In genomic region chr7:28705350-28705749, GRCh38 we compare ENCODE assay signal across 16 cellular contexts.
DNase-seq lines count a peak whose midpoint lies in the region; ATAC-seq and TF ChIP-seq lines count a peak whose summit lies in the region.
"Had no signal": no experiment of that assay in that cellular context is flagged by ENCODE, and none has a peak within 500 bp of the region (broad histone marks: within the 10 kb centered on the region; RNA-seq: fewer than 3 reads in every experiment).

No MANE protein-coding gene starts in this region.

- DNase-seq in GM13977 (ENCODE audit: low spot score): peak; percentile 45
- no peak for DNase-seq in ovary
- no peak for DNase-seq in NOMO-1 treated with DMSO at 0.1 percent for 48 hours (lab: John Stamatoyannopoulos, UW; ENCODE audit: unreplicated experiment)
- no peak for DNase-seq in omental fat pad (ENCODE audit: low spot score)
- DNase-seq in NCI-H226: no peak
- DNase-seq: amygdala; effector memory CD8-positive, alpha-beta T cell; heart right ventricle; mesendoderm had no signal

- TF ChIP-seq CTCF in GM13977 (IDR thresholded peaks at IDR 0.05; ENCODE audit: extremely low read depth, insufficient read depth, missing control alignments): no peak
- TF ChIP-seq CTCF in ovary (IDR thresholded peaks at IDR 0.05): no peak
- no peak for TF ChIP-seq CTCF in omental fat pad (IDR thresholded peaks at IDR 0.05)

- intact Hi-C loops in ovary (cut with DNase I): no loop called here

- H3K36me3 Mint-ChIP-seq in IgD-negative memory B cell: no peaks in the 10 kb centered on the region

- ATAC-seq in GM19468 (IDR thresholded peaks at IDR 0.05; ENCODE audit: extremely low read depth, unreplicated experiment): peak; percentile 91
- peak; percentile 64 for ATAC-seq in HG02938 (IDR thresholded peaks at IDR 0.05; ENCODE audit: unreplicated experiment)
- ATAC-seq in omental fat pad (ENCODE audit: low FRiP score): no peak
- ATAC-seq: effector memory CD8-positive, alpha-beta T cell; heart right ventricle had no signal

- H3K4me3 Mint-ChIP-seq in IgD-negative memory B cell: peak overlapping the region in 3 of 4 donors; percentile 12 to 69 (median 41)
- H3K4me3 Mint-ChIP-seq: effector memory CD8-positive, alpha-beta T cell; T-helper 2 cell treated with Interferon-gamma antibody and Interleukin-4, amounts not matched to agents 5 μg/mL and 100 μg/mL, for 36 hours had no signal

- H3K9me3 ChIP-seq in ovary: no peaks in the 10 kb centered on the region
- H3K9me3 ChIP-seq: heart right ventricle, prostate gland, thoracic aorta had no signal

- 92 to 96% (median 94%) methylated on average over 2 of the region's 2 CpGs for WGBS in ovary, 3 donors

- TF ChIP-seq EP300 in ovary (IDR thresholded peaks at IDR 0.05): no peak

- peaks cover 0 to 2% (median 0%) of the 10 kb centered on the region in 3 donors for H3K9me3 Mint-ChIP-seq in IgD-negative memory B cell
- H3K9me3 Mint-ChIP-seq: effector memory CD8-positive, alpha-beta T cell; T-helper 2 cell treated with Interferon-gamma antibody and Interleukin-4, amounts not matched to agents 5 μg/mL and 100 μg/mL, for 36 hours had no signal

- H3K27ac ChIP-seq in ovary: no peak overlapping the region
- H3K27ac ChIP-seq: heart right ventricle, HL-60, prostate gland, thoracic aorta had no signal

- no peak overlapping the region for H3K27ac Mint-ChIP-seq in IgD-negative memory B cell
- H3K27ac Mint-ChIP-seq: effector memory CD8-positive, alpha-beta T cell; T-helper 2 cell treated with Interferon-gamma antibody and Interleukin-4, amounts not matched to agents 5 μg/mL and 100 μg/mL, for 36 hours had no signal

- peaks cover 9% of the 10 kb centered on the region for H3K27me3 Mint-ChIP-seq in IgD-negative memory B cell

- no peaks in the 10 kb centered on the region for H3K27me3 ChIP-seq in ovary
- H3K27me3 ChIP-seq: heart right ventricle had no signal

- H3K4me1 ChIP-seq in ovary (ENCODE audit: insufficient read depth): no peaks in the 10 kb centered on the region
- H3K4me1 ChIP-seq: prostate gland had no signal

- no peak overlapping the region for H3K4me3 ChIP-seq in ovary
- H3K4me3 ChIP-seq: heart right ventricle, prostate gland, thoracic aorta had no signal

- peaks cover 8 to 18% (median 18%) of the 10 kb centered on the region in 3 donors for H3K4me1 Mint-ChIP-seq in IgD-negative memory B cell

- in situ Hi-C loops in GM13977 (cut with MboI; ENCODE audit: low pct_unique_long_range_greater_than_20kb, low sequenced_read_pairs, unreplicated experiment): no loop called here

- no peaks in the 10 kb centered on the region for H3K36me3 ChIP-seq in ovary
- H3K36me3 ChIP-seq: heart right ventricle, prostate gland, thoracic aorta had no signal

- TF ChIP-seq POLR2A in ovary (IDR thresholded peaks at IDR 0.05): no peak
